ENCODE assay signal across 11 cellular contexts in genomic region chr19:12943437-12944044, GRCh38. TPM values are rescaled to one million over a fixed set of nuclear protein-coding genes. Genes with fewer than 3 reads are reported as not detected.
A peak's percentile ranks its signal among the peaks of the same experiment; 100 is the strongest.
DNase-seq lines count a peak whose midpoint lies in the region; ATAC-seq and TF ChIP-seq lines count a peak whose summit lies in the region.
"Had no signal": no experiment of that assay in that cellular context is flagged by ENCODE, and none has a peak within 500 bp of the region (broad histone marks: within the 10 kb centered on the region; RNA-seq: fewer than 3 reads in every experiment).

No MANE protein-coding gene starts in this region.

- H3K4me3 ChIP-seq in Caco-2 (ENCODE audit: low read depth, low read length) (no peak overlapping the region), HEK293 (ENCODE audit: low read depth, low read length) (no peak overlapping the region), BE2C (ENCODE audit: low read depth, low read length) (no peak overlapping the region)

- H3K4me3 Mint-ChIP-seq in Caco-2 (ENCODE audit: unreplicated experiment), result peak overlapping the region; percentile 53
- peak overlapping the region; percentile 15 for H3K4me3 Mint-ChIP-seq in activated naive CD8-positive, alpha-beta T cell treated with anti-CD3 and anti-CD28 coated beads, Interleukin-2, amount 10 ng/mL, durations not matched to agents 7 days and 5 days
- H3K4me3 Mint-ChIP-seq in natural killer cell, result peak overlapping the region; percentile 28

- POLR2A ChIA-PET in Caco-2 (lab: Charles Lee), result no interaction called here
- POLR2A ChIA-PET in HEK293 (lab: Yijun Ruan, JAX), result interaction anchor here (0.6 to 1.8 kb wide), 4 partner anchors 10 to 264 kb away, joined by 3 to 7 read pairs (median 5); partner anchors contain the start of gene FARSA
- POLR2A ChIA-PET in activated naive CD8-positive, alpha-beta T cell treated with anti-CD3 and anti-CD28 coated beads, Interleukin-2, amount 10 ng/mL, durations not matched to agents 7 days and 5 days (lab: Charles Lee), result interaction anchor here (0.7 to 1.2 kb wide), 5 partner anchors 11 to 789 kb away, joined by 3 to 13 read pairs (median 4); no protein-coding TSS in a partner anchor

- intact Hi-C loops in Caco-2 (cut with micrococcal nuclease; ENCODE audit: unreplicated experiment) (no loop called here), natural killer cell (cut with micrococcal nuclease) (no loop called here)

- DNase-seq in Caco-2 (no peak), natural killer cell (no peak), NCI-H2081 (lab: John Stamatoyannopoulos, UW) (no peak), BE2C (no peak), SW480 (ENCODE audit: low spot score) (no peak)
- no peak for DNase-seq in activated naive CD8-positive, alpha-beta T cell treated with anti-CD3 and anti-CD28 coated beads, Interleukin-2, amount 10 ng/mL, durations not matched to agents 7 days and 5 days
- DNase-seq: effector CD4-positive, alpha-beta T cell; NCI-H2171; occipital lobe had no signal

- H3K27me3 Mint-ChIP-seq in Caco-2 (ENCODE audit: insufficient read depth, unreplicated experiment), result no peaks in the 10 kb centered on the region
- no peaks in the 10 kb centered on the region for H3K27me3 Mint-ChIP-seq in activated naive CD8-positive, alpha-beta T cell treated with anti-CD3 and anti-CD28 coated beads, Interleukin-2, amount 10 ng/mL, durations not matched to agents 7 days and 5 days
- no peaks in the 10 kb centered on the region for H3K27me3 Mint-ChIP-seq in natural killer cell (ENCODE audit: low read depth in 2 of 2)

- CTCF ChIA-PET in Caco-2 (lab: Charles Lee) (no interaction called here), HEK293 (lab: Yijun Ruan, JAX) (interaction anchor here (0.9 kb wide), 1 partner anchor 11 kb away, joined by 3 read pairs; no protein-coding TSS in a partner anchor)

- ATAC-seq in activated naive CD8-positive, alpha-beta T cell treated with anti-CD3 and anti-CD28 coated beads, Interleukin-2, amount 10 ng/mL, durations not matched to agents 7 days and 5 days (ENCODE audit: low read depth), result no peak
- ATAC-seq in natural killer cell, result no peak
- no peak for ATAC-seq in GM21737 (IDR thresholded peaks at IDR 0.05; ENCODE audit: unreplicated experiment)

- H3K4me1 ChIP-seq in Caco-2 (peaks cover 23% of the 10 kb centered on the region), HEK293 (ENCODE audit: control insufficient read depth, insufficient read depth, low read length) (peaks cover 5% of the 10 kb centered on the region), BE2C (peaks cover 3% of the 10 kb centered on the region; the same call in 1 of the 2 replicates)

- H3K27ac ChIP-seq in HEK293 (ENCODE audit: extremely low read depth, low read depth, low read length), result no peak overlapping the region

- TF ChIP-seq CTCF in Caco-2 (IDR thresholded peaks at IDR 0.05; ENCODE audit: insufficient read depth in 1 of 2, low read depth in 1 of 2, low read length in 1 of 2, severe bottlenecking in 1 of 2, unreplicated experiment in 1 of 2), result no peak
- TF ChIP-seq CTCF in HEK293 (tag by site-specific recombination; IDR thresholded peaks at IDR 0.05), result no peak
- TF ChIP-seq CTCF in natural killer cell (IDR thresholded peaks at IDR 0.05), result no peak
- TF ChIP-seq CTCF in BE2C (IDR thresholded peaks at IDR 0.05; ENCODE audit: low read depth, low read length), result no peak

- H3K27me3 ChIP-seq in Caco-2 (replicated peaks; ENCODE audit: control insufficient read depth, insufficient read depth, low read length) (no peaks in the 10 kb centered on the region), BE2C (no peaks in the 10 kb centered on the region)

- no peaks in the 10 kb centered on the region for H3K9me3 ChIP-seq in Caco-2
- no peaks in the 10 kb centered on the region for H3K9me3 ChIP-seq in HEK293 (ENCODE audit: control insufficient read depth, insufficient read depth, low read depth, low read length)
- H3K9me3 ChIP-seq in BE2C, result no peaks in the 10 kb centered on the region

- H3K27ac Mint-ChIP-seq in Caco-2 (ENCODE audit: unreplicated experiment), result no peak overlapping the region
- peak overlapping the region; percentile 86 for H3K27ac Mint-ChIP-seq in activated naive CD8-positive, alpha-beta T cell treated with anti-CD3 and anti-CD28 coated beads, Interleukin-2, amount 10 ng/mL, durations not matched to agents 7 days and 5 days
- H3K27ac Mint-ChIP-seq in natural killer cell, result peak overlapping the region; percentile 94

- H3K36me3 ChIP-seq in Caco-2 (ENCODE audit: control insufficient read depth, insufficient read depth, low read length), result peaks cover 16% of the 10 kb centered on the region
- peaks cover 41 to 76% of the 10 kb centered on the region in 2 experiments for H3K36me3 ChIP-seq in HEK293 (ENCODE audit: control insufficient read depth in 2 of 2, insufficient read depth in 1 of 2, low read length in 2 of 2)
- peaks cover 83% of the 10 kb centered on the region for H3K36me3 ChIP-seq in BE2C

- no TSS peak for BruUV-seq in Caco-2 (replicated peaks; lab: Mats Ljungman, UMichigan)

- H3K9me3 Mint-ChIP-seq in Caco-2 (ENCODE audit: unreplicated experiment) (no peaks in the 10 kb centered on the region), natural killer cell (no peaks in the 10 kb centered on the region)
- H3K9me3 Mint-ChIP-seq in activated naive CD8-positive, alpha-beta T cell treated with anti-CD3 and anti-CD28 coated beads, Interleukin-2, amount 10 ng/mL, durations not matched to agents 7 days and 5 days, result no peaks in the 10 kb centered on the region

- peaks cover 97% of the 10 kb centered on the region for H3K36me3 Mint-ChIP-seq in Caco-2 (ENCODE audit: insufficient read depth, unreplicated experiment)
- peaks cover 55% of the 10 kb centered on the region for H3K36me3 Mint-ChIP-seq in activated naive CD8-positive, alpha-beta T cell treated with anti-CD3 and anti-CD28 coated beads, Interleukin-2, amount 10 ng/mL, durations not matched to agents 7 days and 5 days
- no peaks in the 10 kb centered on the region for H3K36me3 Mint-ChIP-seq in natural killer cell

- H3K4me1 Mint-ChIP-seq in Caco-2 (ENCODE audit: low read depth, unreplicated experiment) (peaks cover 7% of the 10 kb centered on the region), natural killer cell (peaks cover 51 to 55% of the 10 kb centered on the region in 2 donors)
- peaks cover 51% of the 10 kb centered on the region for H3K4me1 Mint-ChIP-seq in activated naive CD8-positive, alpha-beta T cell treated with anti-CD3 and anti-CD28 coated beads, Interleukin-2, amount 10 ng/mL, durations not matched to agents 7 days and 5 days

TF ChIP-seq in HEK293, 187 proteins besides CTCF, POLR2A, EP300 and RAD21 (continues in another document):
- TF ChIP-seq ZBTB44 (tag by site-specific recombination; IDR thresholded peaks at IDR 0.05) (no peak), FEZF1 (tag by site-specific recombination; IDR thresholded peaks at IDR 0.05) (no peak), ZFHX2 (tag by site-specific recombination; conservative IDR thresholded peaks at IDR 0.05) (no peak; the same call in 1 of the 2 replicates)

RNA-seq across cellular contexts. Expression of gene RAD23A, which starts 2.1 kb away (rescaled TPM):
- 102 and 112 TPM in 2 replicates for total RNA-seq in Caco-2 (2022)
- 100 to 1,000 TPM; 128 to 141 TPM for total RNA-seq in activated naive CD8-positive, alpha-beta T cell treated with anti-CD3 and anti-CD28 coated beads, Interleukin-2, amount 10 ng/mL, durations not matched to agents 7 days and 5 days
- 10 to 100 TPM; 79.2 to 81.2 (median 80.3) TPM for total RNA-seq in natural killer cell
- polyA plus RNA-seq in BE2C (2012; ENCODE audit: insufficient read depth, insufficient read length, low read depth), result 407 TPM

RNA-seq across cellular contexts. Expression of gene CALR, which starts 5.1 kb away (rescaled TPM):
- total RNA-seq in Caco-2 (2022) (707 and 767 TPM in 2 replicates), natural killer cell (100 to 1,000 TPM; 588 to 813 (median 763) TPM)
- 100 to 1,000 TPM; 522 to 531 TPM for total RNA-seq in activated naive CD8-positive, alpha-beta T cell treated with anti-CD3 and anti-CD28 coated beads, Interleukin-2, amount 10 ng/mL, durations not matched to agents 7 days and 5 days
- 1,011 TPM for polyA plus RNA-seq in BE2C (2012; ENCODE audit: insufficient read depth, insufficient read length, low read depth)

RNA-seq across cellular contexts. Expression of gene FARSA, which starts 10.0 kb away (rescaled TPM):
- total RNA-seq in Caco-2 (2022) (75.9 and 88.6 TPM in 2 replicates), natural killer cell (10 to 100 TPM; 29.3 to 34.5 (median 32.0) TPM)
- 10 to 100 TPM; 69.2 to 73.3 TPM for total RNA-seq in activated naive CD8-positive, alpha-beta T cell treated with anti-CD3 and anti-CD28 coated beads, Interleukin-2, amount 10 ng/mL, durations not matched to agents 7 days and 5 days
- 277 TPM for polyA plus RNA-seq in BE2C (2012; ENCODE audit: insufficient read depth, insufficient read length, low read depth)

RNA-seq across cellular contexts. Expression of gene GADD45GIP1, which starts 13.5 kb away (rescaled TPM):
- total RNA-seq in Caco-2 (2022), result 39.3 and 42.7 TPM in 2 replicates
- 10 to 100 TPM; 18.4 to 19.4 TPM for total RNA-seq in activated naive CD8-positive, alpha-beta T cell treated with anti-CD3 and anti-CD28 coated beads, Interleukin-2, amount 10 ng/mL, durations not matched to agents 7 days and 5 days
- 1 to 10 TPM; 5.3 to 7.1 (median 5.7) TPM for total RNA-seq in natural killer cell
- polyA plus RNA-seq in BE2C (2012; ENCODE audit: insufficient read depth, insufficient read length, low read depth), result 314 TPM

RNA-seq across cellular contexts. Expression of gene SYCE2, which starts 24.4 kb away (rescaled TPM):
- 2.0 and 2.3 TPM in 2 replicates for total RNA-seq in Caco-2 (2022)
- total RNA-seq in activated naive CD8-positive, alpha-beta T cell treated with anti-CD3 and anti-CD28 coated beads, Interleukin-2, amount 10 ng/mL, durations not matched to agents 7 days and 5 days, result 1 to 10 TPM; 3.6 to 4.4 TPM
- total RNA-seq in natural killer cell, result 1 to 10 TPM in 1 of 3 donors, under 1 TPM in 2; 0.88 to 2.2 (median 0.92) TPM
- 2.5 TPM for polyA plus RNA-seq in BE2C (2012; ENCODE audit: insufficient read depth, insufficient read length, low read depth)
- total RNA-seq: occipital lobe had no signal
